26 cellular contexts compared by ENCODE assay signal in the genomic region with DNA sequence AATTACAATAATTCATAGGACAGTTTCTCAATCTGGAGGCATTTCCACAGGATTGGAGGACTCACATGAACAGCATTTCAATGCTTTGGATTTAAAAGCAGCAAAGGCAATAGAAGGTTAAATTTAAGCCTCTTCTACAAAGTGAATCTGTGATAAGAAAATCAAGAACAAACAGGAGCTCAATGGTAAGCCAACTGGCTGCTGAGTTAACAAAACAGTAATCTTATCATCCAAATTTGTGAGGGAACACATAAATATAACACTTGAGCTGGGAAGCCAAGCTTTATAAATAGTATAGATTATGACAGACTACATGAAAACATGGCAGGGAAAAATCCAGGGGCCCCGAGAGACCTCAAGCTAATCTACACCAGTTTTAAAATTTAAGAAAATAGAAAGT.
A peak's percentile ranks its signal among the peaks of the same experiment; 100 is the strongest.
DNase-seq lines count a peak whose midpoint lies in the region; ATAC-seq and TF ChIP-seq lines count a peak whose summit lies in the region.
"Had no signal": no experiment of that assay in that cellular context is flagged by ENCODE, and none has a peak within 500 bp of the region (broad histone marks: within the 10 kb centered on the region; RNA-seq: fewer than 3 reads in every experiment).

No MANE protein-coding gene starts in this region.

- peaks cover 55 to 57% (median 56%) of the 10 kb centered on the region in 3 donors for H3K4me1 Mint-ChIP-seq in T-cell
- peaks cover 32% of the 10 kb centered on the region for H3K4me1 Mint-ChIP-seq in central memory CD8-positive, alpha-beta T cell
- H3K4me1 Mint-ChIP-seq in stimulated activated memory B cell treated with anti-CD40 and anti-IgM and Interleukin-4, amounts not matched to agents 10 μg/mL and 1 μg/mL and 100 μg/mL, for 72 hours: peaks cover 6% of the 10 kb centered on the region
- H3K4me1 Mint-ChIP-seq: nephron progenitor cell had no signal

- TF ChIP-seq CTCF in transverse colon (IDR thresholded peaks at IDR 0.05): no peak

- H3K27ac ChIP-seq in transverse colon: no peak overlapping the region
- H3K27ac ChIP-seq: ovary, SJCRH30, uterus had no signal

- H3K4me1 ChIP-seq in transverse colon: peaks cover 0 to 1% (median 0%) of the 10 kb centered on the region in 4 donors
- H3K4me1 ChIP-seq: SJCRH30, uterus had no signal

- no peak overlapping the region for H3K4me3 ChIP-seq in transverse colon
- H3K4me3 ChIP-seq: K562, MG63, ovary, SJCRH30, uterus had no signal

- H3K27ac Mint-ChIP-seq in T-cell: peak overlapping the region; percentile 78 to 79
- peak overlapping the region; percentile 63 for H3K27ac Mint-ChIP-seq in central memory CD8-positive, alpha-beta T cell (ENCODE audit: low read depth)
- H3K27ac Mint-ChIP-seq in stimulated activated memory B cell treated with anti-CD40 and anti-IgM and Interleukin-4, amounts not matched to agents 10 μg/mL and 1 μg/mL and 100 μg/mL, for 72 hours: peak overlapping the region; percentile 55
- H3K27ac Mint-ChIP-seq: activated naive CD8-positive, alpha-beta T cell treated with anti-CD3 and anti-CD28 coated beads, Interleukin-2, amount 10 ng/mL, durations not matched to agents 7 days and 5 days; HFFc6; nephron progenitor cell had no signal

- no peak for DNase-seq in left ventricle myocardium superior
- no peak for DNase-seq in cardiac septum (ENCODE audit: low spot score)
- no peak for DNase-seq in T-cell
- DNase-seq in central memory CD8-positive, alpha-beta T cell (ENCODE audit: low spot score in 2 of 2): no peak
- DNase-seq in transverse colon: no peak
- no peak for DNase-seq in NCI-H128 (lab: John Stamatoyannopoulos, UW; ENCODE audit: unreplicated experiment)
- DNase-seq: activated naive CD8-positive, alpha-beta T cell treated with anti-CD3 and anti-CD28 coated beads, Interleukin-2, amount 10 ng/mL, durations not matched to agents 7 days and 5 days; activated T-cell treated with anti-CD3 and anti-CD28 coated beads, Interleukin-2, amount 50 U/mL, for 1 hour; GOT3; HFFc6; islet precursor cell; MG63; midbrain; NCI-H1417 treated with DMSO at 0.1 percent for 48 hours; NCI-H2081 treated with DMSO at 0.1 percent for 48 hours; NCI-H345; NCI-H748 treated with DMSO at 0.1 percent for 48 hours; nephron progenitor cell; ovary; retina; SJCRH30; stimulated activated CD4-positive, alpha-beta T cell treated with anti-CD3 and anti-CD28 coated beads, Interleukin-2, amount 100 ng/mL, for 24 hours; substantia nigra; uterus had no signal

- peak; percentile 27 for ATAC-seq in left ventricle myocardium superior
- no peak for ATAC-seq in T-cell (replicated peaks in 1 of 4)
- ATAC-seq in central memory CD8-positive, alpha-beta T cell (replicated peaks; ENCODE audit: extremely low read depth, poor library complexity, severe bottlenecking): no peak
- ATAC-seq in stimulated activated memory B cell treated with anti-CD40 and anti-IgM and Interleukin-4, amounts not matched to agents 10 μg/mL and 1 μg/mL and 100 μg/mL, for 72 hours: no peak
- ATAC-seq: K562 had no signal

- H3K9me3 Mint-ChIP-seq in T-cell: no peaks in the 10 kb centered on the region
- no peaks in the 10 kb centered on the region for H3K9me3 Mint-ChIP-seq in central memory CD8-positive, alpha-beta T cell
- H3K9me3 Mint-ChIP-seq in stimulated activated memory B cell treated with anti-CD40 and anti-IgM and Interleukin-4, amounts not matched to agents 10 μg/mL and 1 μg/mL and 100 μg/mL, for 72 hours: no peaks in the 10 kb centered on the region

- TF ChIP-seq POLR2A in transverse colon (IDR thresholded peaks at IDR 0.05): no peak

- no peak for TF ChIP-seq EP300 in transverse colon (IDR thresholded peaks at IDR 0.05; ENCODE audit: low read depth)

- WGBS in transverse colon (ENCODE audit: low coverage in 1 of 2), 2 donors: 69 to 80% methylated on average over 1 of the region's 1 CpG

- H3K4me3 Mint-ChIP-seq in T-cell: no peak overlapping the region
- H3K4me3 Mint-ChIP-seq in central memory CD8-positive, alpha-beta T cell: no peak overlapping the region
- no peak overlapping the region for H3K4me3 Mint-ChIP-seq in stimulated activated memory B cell treated with anti-CD40 and anti-IgM and Interleukin-4, amounts not matched to agents 10 μg/mL and 1 μg/mL and 100 μg/mL, for 72 hours
- H3K4me3 Mint-ChIP-seq: activated naive CD8-positive, alpha-beta T cell treated with anti-CD3 and anti-CD28 coated beads, Interleukin-2, amount 10 ng/mL, durations not matched to agents 7 days and 5 days; HFFc6; nephron progenitor cell had no signal

- no peaks in the 10 kb centered on the region for H3K27me3 ChIP-seq in transverse colon
- H3K27me3 ChIP-seq: MG63, ovary, SJCRH30, uterus had no signal

- H3K27me3 Mint-ChIP-seq in T-cell: no peaks in the 10 kb centered on the region
- H3K27me3 Mint-ChIP-seq in central memory CD8-positive, alpha-beta T cell: no peaks in the 10 kb centered on the region
- H3K27me3 Mint-ChIP-seq in stimulated activated memory B cell treated with anti-CD40 and anti-IgM and Interleukin-4, amounts not matched to agents 10 μg/mL and 1 μg/mL and 100 μg/mL, for 72 hours: no peaks in the 10 kb centered on the region
- H3K27me3 Mint-ChIP-seq: activated naive CD8-positive, alpha-beta T cell treated with anti-CD3 and anti-CD28 coated beads, Interleukin-2, amount 10 ng/mL, durations not matched to agents 7 days and 5 days had no signal

- CTCF ChIA-PET in T-cell (lab: Charles Lee): interaction anchor here in 1 of 2 donors (0.5 to 1.2 kb wide), 2 partner anchors 283 to 343 kb away, joined by 3 read pairs; no protein-coding TSS in a partner anchor

- H3K36me3 Mint-ChIP-seq in T-cell: peaks cover 67% of the 10 kb centered on the region
- peaks cover 53% of the 10 kb centered on the region for H3K36me3 Mint-ChIP-seq in central memory CD8-positive, alpha-beta T cell (ENCODE audit: insufficient read depth)
- H3K36me3 Mint-ChIP-seq in stimulated activated memory B cell treated with anti-CD40 and anti-IgM and Interleukin-4, amounts not matched to agents 10 μg/mL and 1 μg/mL and 100 μg/mL, for 72 hours: peaks cover 48% of the 10 kb centered on the region

- in situ Hi-C loops in transverse colon (cut with MboI; ENCODE audit: low pct_ligation_motif_present in 1 of 4, low pct_unique_long_range_greater_than_20kb in 1 of 4, low sequenced_read_pairs in 3 of 4): no loop called here

- POLR2A ChIA-PET in T-cell (lab: Charles Lee): no interaction called here

- intact Hi-C loops in left ventricle myocardium superior (cut with micrococcal nuclease): no loop called here
- intact Hi-C loops in cardiac septum (cut with DNase I): no loop called here
- intact Hi-C loops in transverse colon (cut with DNase I; ENCODE audit: low total_unique reads): no loop called here

- no peaks in the 10 kb centered on the region for H3K9me3 ChIP-seq in transverse colon
- H3K9me3 ChIP-seq: MG63, ovary, SJCRH30, uterus had no signal

- no peaks in the 10 kb centered on the region for H3K36me3 ChIP-seq in transverse colon
- H3K36me3 ChIP-seq: MG63, ovary, SJCRH30, uterus had no signal
